Comparison of ENCODE assay signal across 18 cellular contexts in the genomic region with DNA sequence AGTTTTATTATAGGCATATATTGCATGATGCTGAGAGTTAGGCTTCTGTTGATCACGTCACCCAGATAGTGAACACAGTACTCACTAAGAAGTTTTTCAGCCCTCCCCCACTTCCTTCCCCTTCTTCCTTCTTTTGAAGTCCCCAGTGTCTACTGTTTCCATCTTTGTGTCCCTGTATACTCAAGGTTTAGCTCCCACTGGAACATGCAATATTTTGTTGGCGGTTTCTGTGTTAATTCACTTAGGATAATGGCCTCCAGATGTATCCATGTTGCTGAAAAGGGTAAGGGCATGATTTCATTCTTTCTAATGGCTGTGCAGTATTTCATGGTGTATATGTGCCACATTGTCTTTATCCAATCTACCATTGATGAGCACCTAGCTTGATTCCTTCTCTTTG.
"Had no signal": no experiment of that assay in that cellular context is flagged by ENCODE, and none has a peak within 500 bp of the region (broad histone marks: within the 10 kb centered on the region; RNA-seq: fewer than 3 reads in every experiment).

No MANE protein-coding gene starts in this region.

- H3K4me1 ChIP-seq: adrenal gland, gastroesophageal sphincter, pancreas had no signal

- H3K4me3 ChIP-seq: adrenal gland, dorsolateral prefrontal cortex, gastroesophageal sphincter, lung, pancreas, thoracic aorta had no signal

- H3K4me3 Mint-ChIP-seq: naive B cell; stimulated activated effector memory CD8-positive, alpha-beta T cell treated with anti-CD3 and anti-CD28 coated beads, Interleukin-12 subunit alpha, Interleukin-12 subunit beta, amount 100 ng/mL, for 72 hours; T-cell had no signal

- H3K27ac Mint-ChIP-seq: activated T-helper 2 cell treated with anti-CD3 and anti-CD28 coated beads, Interferon-gamma antibody, Interleukin-2, Interleukin-4, amounts not matched to agents 10 μg/mL and 5 μg/mL and 100 μg/mL, durations not matched to agents 14 hours and 24 hours and 36 hours; naive B cell; stimulated activated effector memory CD8-positive, alpha-beta T cell treated with anti-CD3 and anti-CD28 coated beads, Interleukin-12 subunit alpha, Interleukin-12 subunit beta, amount 100 ng/mL, for 72 hours; T-cell had no signal

- H3K36me3 ChIP-seq: adrenal gland, gastroesophageal sphincter, pancreas, thoracic aorta had no signal

- FAIRE-seq: islet of Langerhans, pancreas had no signal

- H3K4me1 Mint-ChIP-seq: naive B cell; stimulated activated effector memory CD8-positive, alpha-beta T cell treated with anti-CD3 and anti-CD28 coated beads, Interleukin-12 subunit alpha, Interleukin-12 subunit beta, amount 100 ng/mL, for 72 hours had no signal

- DNase-seq: activated naive CD4-positive, alpha-beta T cell treated with anti-CD3 and anti-CD28 coated beads, Interleukin-2, amount 50 U/mL, for 16 hours; activated T-cell treated with anti-CD3 and anti-CD28 coated beads for 4 hours; adrenal gland; dorsolateral prefrontal cortex; left colon; naive B cell; pancreas; stimulated activated CD4-positive, alpha-beta T cell treated with anti-CD3 and anti-CD28 coated beads, Interleukin-12 subunit alpha, Interleukin-12 subunit beta, amount 100 ng/mL, for 4 hours; T-cell; T-helper 9 cell had no signal

- H3K27me3 Mint-ChIP-seq: naive B cell, T-cell had no signal

- H3K27ac ChIP-seq: adrenal gland, dorsolateral prefrontal cortex, gastroesophageal sphincter, pancreas, thoracic aorta had no signal

- H3K27me3 ChIP-seq: adrenal gland, gastroesophageal sphincter, pancreas had no signal

- H3K9me3 ChIP-seq: adrenal gland, pancreas, thoracic aorta had no signal

- ATAC-seq: activated CD4-positive, CD25-positive, alpha-beta regulatory T cell treated with anti-CD3 and anti-CD28 coated beads, Interleukin-2, amount 50 U/mL, for 24 hours; esophagus mucosa; gastroesophageal sphincter; left colon; stimulated activated effector memory CD8-positive, alpha-beta T cell treated with anti-CD3 and anti-CD28 coated beads, Interleukin-12 subunit alpha, Interleukin-12 subunit beta, amount 100 ng/mL, for 72 hours; T-cell had no signal

- H3K36me3 Mint-ChIP-seq: naive B cell; stimulated activated effector memory CD8-positive, alpha-beta T cell treated with anti-CD3 and anti-CD28 coated beads, Interleukin-12 subunit alpha, Interleukin-12 subunit beta, amount 100 ng/mL, for 72 hours; T-cell had no signal
